In genomic region chr17:34616148-34616547, GRCh38 we compare ENCODE assay signal across 18 cellular contexts. TPM values are rescaled to one million over a fixed set of nuclear protein-coding genes. Genes with fewer than 3 reads are reported as not detected.
DNase-seq lines count a peak whose midpoint lies in the region; ATAC-seq and TF ChIP-seq lines count a peak whose summit lies in the region.
"Had no signal": no experiment of that assay in that cellular context is flagged by ENCODE, and none has a peak within 500 bp of the region (broad histone marks: within the 10 kb centered on the region; RNA-seq: fewer than 3 reads in every experiment).

No MANE protein-coding gene starts in this region.

- WGBS in spleen, 5 donors = 12 to 19% (median 18%) methylated on average over 3 of the region's 3 CpGs
- 9 to 15% methylated on average over 3 of the region's 3 CpGs for WGBS in heart right ventricle, 2 donors

- H3K4me3 ChIP-seq in spleen (no peak overlapping the region), heart right ventricle (no peak overlapping the region)
- H3K4me3 ChIP-seq: gastrocnemius medialis, transverse colon had no signal

- intact Hi-C loops in spleen (cut with DNase I; ENCODE audit: low total_unique reads) = no loop called here
- intact Hi-C loops in activated naive CD4-positive, alpha-beta T cell treated with anti-CD3 and anti-CD28 coated beads for 36 hours (cut with micrococcal nuclease) = no loop called here
- intact Hi-C loops in heart right ventricle (cut with DNase I) = no loop called here

- H3K27me3 ChIP-seq in spleen (replicated peaks in 1 of 7) = peaks cover 0 to 58% (median 13%) of the 10 kb centered on the region in 7 donors
- H3K27me3 ChIP-seq in heart right ventricle = peaks cover 0 to 83% (median 77%) of the 10 kb centered on the region in 7 donors

- H3K9me3 ChIP-seq in spleen (no peaks in the 10 kb centered on the region), heart right ventricle (no peaks in the 10 kb centered on the region)
- H3K9me3 ChIP-seq: gastrocnemius medialis, transverse colon had no signal

- H3K36me3 Mint-ChIP-seq in mesothelial cell of epicardium = no peaks in the 10 kb centered on the region
- no peaks in the 10 kb centered on the region for H3K36me3 Mint-ChIP-seq in activated naive CD4-positive, alpha-beta T cell treated with anti-CD3 and anti-CD28 coated beads for 36 hours (ENCODE audit: low read depth)
- H3K36me3 Mint-ChIP-seq: stimulated activated effector memory CD8-positive, alpha-beta T cell treated with anti-CD3 and anti-CD28 coated beads, Interleukin-12 subunit alpha, Interleukin-12 subunit beta, amount 100 ng/mL, for 72 hours had no signal

- H3K4me1 ChIP-seq in spleen (peaks cover 0 to 3% (median 0%) of the 10 kb centered on the region in 6 donors), heart right ventricle (no peaks in the 10 kb centered on the region)
- H3K4me1 ChIP-seq: gastrocnemius medialis, transverse colon had no signal

- peak overlapping the region; percentile 40 for H3K27ac Mint-ChIP-seq in mesothelial cell of epicardium
- H3K27ac Mint-ChIP-seq in activated naive CD4-positive, alpha-beta T cell treated with anti-CD3 and anti-CD28 coated beads for 36 hours = no peak overlapping the region
- H3K27ac Mint-ChIP-seq: stimulated activated effector memory CD8-positive, alpha-beta T cell treated with anti-CD3 and anti-CD28 coated beads, Interleukin-12 subunit alpha, Interleukin-12 subunit beta, amount 100 ng/mL, for 72 hours had no signal

- DNase-seq in DMS 273 treated with DMSO at 0.1 percent for 48 hours (lab: John Stamatoyannopoulos, UW) (peak; percentile 46), NCI-H1436 (lab: John Stamatoyannopoulos, UW) (peak; percentile 80), mesothelial cell of epicardium (ENCODE audit: low spot score in 2 of 2, unreplicated experiment in 2 of 2) (peak in 1 of 2 experiments; percentile 69), AML-193 (lab: John Stamatoyannopoulos, UW) (no peak), spleen (no peak), heart right ventricle (no peak)
- no peak for DNase-seq in activated naive CD4-positive, alpha-beta T cell treated with anti-CD3 and anti-CD28 coated beads for 36 hours
- DNase-seq: activated CD8-positive, alpha-beta memory T cell treated with anti-CD3 and anti-CD28 coated beads for 24 hours; gastrocnemius medialis; islet precursor cell; KBM-7; NCI-H2029; transverse colon had no signal

- H3K4me1 Mint-ChIP-seq in mesothelial cell of epicardium = peaks cover 74% of the 10 kb centered on the region
- no peaks in the 10 kb centered on the region for H3K4me1 Mint-ChIP-seq in activated naive CD4-positive, alpha-beta T cell treated with anti-CD3 and anti-CD28 coated beads for 36 hours (ENCODE audit: low read depth)
- H3K4me1 Mint-ChIP-seq: stimulated activated effector memory CD8-positive, alpha-beta T cell treated with anti-CD3 and anti-CD28 coated beads, Interleukin-12 subunit alpha, Interleukin-12 subunit beta, amount 100 ng/mL, for 72 hours had no signal

- no peaks in the 10 kb centered on the region for H3K36me3 ChIP-seq in spleen
- no peaks in the 10 kb centered on the region for H3K36me3 ChIP-seq in heart right ventricle
- H3K36me3 ChIP-seq: gastrocnemius medialis, transverse colon had no signal

- H3K9me3 Mint-ChIP-seq in mesothelial cell of epicardium = no peaks in the 10 kb centered on the region
- H3K9me3 Mint-ChIP-seq in activated naive CD4-positive, alpha-beta T cell treated with anti-CD3 and anti-CD28 coated beads for 36 hours = no peaks in the 10 kb centered on the region
- H3K9me3 Mint-ChIP-seq: stimulated activated effector memory CD8-positive, alpha-beta T cell treated with anti-CD3 and anti-CD28 coated beads, Interleukin-12 subunit alpha, Interleukin-12 subunit beta, amount 100 ng/mL, for 72 hours had no signal

- TF ChIP-seq CTCF in mesothelial cell of epicardium (IDR thresholded peaks at IDR 0.05; ENCODE audit: unreplicated experiment) (no peak), spleen (IDR thresholded peaks at IDR 0.05 in 8 of 11, conservative IDR thresholded peaks at IDR 0.05 in 3 of 11) (no peak), heart right ventricle (IDR thresholded peaks at IDR 0.05) (no peak)

- ATAC-seq in heart right ventricle = no peak
- ATAC-seq: gastrocnemius medialis had no signal

- TF ChIP-seq POLR2A in spleen (IDR thresholded peaks at IDR 0.05) = no peak

- H3K27me3 Mint-ChIP-seq in mesothelial cell of epicardium (ENCODE audit: low read depth) = peaks cover 3% of the 10 kb centered on the region
- H3K27me3 Mint-ChIP-seq in activated naive CD4-positive, alpha-beta T cell treated with anti-CD3 and anti-CD28 coated beads for 36 hours (ENCODE audit: low read depth) = peaks cover 16% of the 10 kb centered on the region

- H3K4me3 Mint-ChIP-seq in mesothelial cell of epicardium = peak overlapping the region; percentile 27
- H3K4me3 Mint-ChIP-seq in activated naive CD4-positive, alpha-beta T cell treated with anti-CD3 and anti-CD28 coated beads for 36 hours = no peak overlapping the region
- H3K4me3 Mint-ChIP-seq: stimulated activated effector memory CD8-positive, alpha-beta T cell treated with anti-CD3 and anti-CD28 coated beads, Interleukin-12 subunit alpha, Interleukin-12 subunit beta, amount 100 ng/mL, for 72 hours had no signal

- CTCF ChIA-PET in activated naive CD4-positive, alpha-beta T cell treated with anti-CD3 and anti-CD28 coated beads for 36 hours (lab: Charles Lee) = interaction anchor here (2.2 kb wide), 1 partner anchor 22 kb away, joined by 5 read pairs; no protein-coding TSS in a partner anchor

- no peak overlapping the region for H3K27ac ChIP-seq in spleen
- H3K27ac ChIP-seq in heart right ventricle = no peak overlapping the region
- H3K27ac ChIP-seq: gastrocnemius medialis, transverse colon had no signal

TF ChIP-seq in PFSK-1, 5 proteins besides CTCF, POLR2A, EP300 and RAD21:
- peak; percentile 36 for TF ChIP-seq FOXP2 (optimal IDR thresholded peaks at IDR 0.05; ENCODE audit: borderline replicate concordance, extremely low read depth, extremely low read length, insufficient read depth)
- TF ChIP-seq REST (IDR thresholded peaks at IDR 0.05; ENCODE audit: insufficient read depth in 1 of 2, low read depth in 2 of 2, low read length in 2 of 2) = no peak
- no peak for TF ChIP-seq SIN3A (IDR thresholded peaks at IDR 0.05; ENCODE audit: borderline replicate concordance, insufficient read depth, low read length)

RNA-seq across cellular contexts. Expression of gene TMEM132E, which starts 36.8 kb away (rescaled TPM):
- polyA plus RNA-seq in PFSK-1 (2012; ENCODE audit: insufficient read length, low read depth) = 30.1 TPM
- total RNA-seq in mesothelial cell of epicardium (0.62 to 0.86 TPM (median 0.80 TPM) in 3 replicates), spleen (under 1 TPM; 0.09 to 0.79 (median 0.28) TPM), heart right ventricle (under 1 TPM in 1 of 10 donors, not detected in 9; 0.04 TPM)
- polyA plus RNA-seq in spleen (under 1 TPM; 0.09 to 0.22 (median 0.17) TPM), heart right ventricle (under 1 TPM in 1 of 2 donors, not detected in 1; 0.09 TPM)
- total RNA-seq in activated naive CD4-positive, alpha-beta T cell treated with anti-CD3 and anti-CD28 coated beads for 36 hours = not detected
- total RNA-seq: gastrocnemius medialis, OCI-LY7, osteocyte, SK-MEL-5, transverse colon had no signal

Comparison
In these comparisons a context has a peak if more than half of its experiments do, and no peak if none do; other contexts are left out.
1. DNase-seq: peak in DMS 273 treated with DMSO at 0.1 percent for 48 hours (single experiment) and NCI-H1436 (single experiment); none in AML-193 (0 of 2), spleen (single experiment), activated naive CD4-positive, alpha-beta T cell treated with anti-CD3 and anti-CD28 coated beads for 36 hours (single experiment) and heart right ventricle (0 of 2).